10 cellular contexts compared by ENCODE assay signal in the genomic region with DNA sequence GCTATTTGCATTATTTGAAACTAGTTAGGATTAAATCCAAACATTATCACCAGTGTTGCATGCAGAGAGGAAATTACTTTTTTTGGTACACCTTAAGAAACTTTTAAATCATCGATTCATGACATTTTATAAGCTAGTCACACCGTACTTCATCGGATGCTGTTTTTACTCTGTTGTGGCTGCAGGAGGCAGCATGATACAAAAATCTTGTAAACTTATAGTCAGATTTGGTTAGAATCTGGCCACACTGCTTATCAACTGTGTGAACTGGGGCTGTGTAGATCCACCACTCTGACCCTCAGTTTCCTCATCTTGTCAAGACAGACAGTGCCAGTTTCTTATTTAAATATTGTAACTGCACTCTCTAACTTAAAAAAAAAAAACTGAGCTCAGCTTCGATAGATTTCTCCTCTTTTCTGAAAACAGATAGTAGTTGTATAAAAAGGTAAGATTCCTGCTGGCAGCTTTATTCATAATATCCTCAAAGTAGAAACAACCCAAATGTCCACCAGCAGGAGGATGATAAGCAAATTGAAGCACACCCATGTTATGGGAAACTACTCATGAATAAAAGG.
DNase-seq lines count a peak whose midpoint lies in the region; ATAC-seq and TF ChIP-seq lines count a peak whose summit lies in the region.
"Had no signal": no experiment of that assay in that cellular context is flagged by ENCODE, and none has a peak within 500 bp of the region (broad histone marks: within the 10 kb centered on the region; RNA-seq: fewer than 3 reads in every experiment).

No MANE protein-coding gene starts in this region.

- TF ChIP-seq CTCF in GM12872 (IDR thresholded peaks at IDR 0.05; ENCODE audit: insufficient read depth, low read depth, low read length) (peak; percentile 14; the same call in 1 of the 3 replicates), PC-3 (conservative IDR thresholded peaks at IDR 0.05; ENCODE audit: low read depth, low read length) (peak; percentile 86), fibroblast of lung (conservative IDR thresholded peaks at IDR 0.05 in 1 of 2, IDR thresholded peaks at IDR 0.05 in 1 of 2; ENCODE audit: low read depth in 1 of 2, low read length in 2 of 2) (peak; percentile 58 to 62)

- POLR2A ChIA-PET in PC-3 (lab: Charles Lee; ENCODE audit: unreplicated experiment), result no interaction called here

- no peaks in the 10 kb centered on the region for H3K9me2 ChIP-seq in PC-3 (replicated peaks; ENCODE audit: low read length)

- H3K36me3 ChIP-seq in PC-3 (ENCODE audit: low read depth, low read length) (no peaks in the 10 kb centered on the region), fibroblast of lung (ENCODE audit: control insufficient read depth, insufficient read depth, low read length) (no peaks in the 10 kb centered on the region)

- DNase-seq in PC-3 (peak; percentile 58), fibroblast of lung (ENCODE audit: low read depth in 2 of 2) (peak; percentile 29 to 54), pons (ENCODE audit: low spot score) (peak; percentile 50), KBM-7 (no peak), T-helper 9 cell (no peak), NCI-H2171 treated with DMSO at 0.1 percent for 48 hours (lab: John Stamatoyannopoulos, UW) (no peak)
- DNase-seq in stimulated activated naive CD4-positive, alpha-beta T cell (lab: John Stamatoyannopoulos, UW), result no peak
- DNase-seq: activated naive CD4-positive, alpha-beta T cell treated with anti-CD3 and anti-CD28 coated beads, Interleukin-2, amount 50 U/mL, for 16 hours; left colon had no signal

- H4K20me1 ChIP-seq in PC-3 (ENCODE audit: low read length), result no peaks in the 10 kb centered on the region
- no peaks in the 10 kb centered on the region for H4K20me1 ChIP-seq in fibroblast of lung (ENCODE audit: control insufficient read depth, extremely low read depth, insufficient read depth, low read length)

- H3K4me1 ChIP-seq in PC-3 (ENCODE audit: insufficient read depth, low read length) (no peaks in the 10 kb centered on the region), fibroblast of lung (ENCODE audit: control insufficient read depth, extremely low read depth, insufficient read depth, low read length) (no peaks in the 10 kb centered on the region)

- in situ Hi-C loops in KBM-7 (cut with MboI; ENCODE audit: low pct_unique_long_range_greater_than_20kb, low sequenced_read_pairs), result no loop called here

- no peaks in the 10 kb centered on the region for H3K27me3 ChIP-seq in PC-3 (ENCODE audit: low read length)
- no peaks in the 10 kb centered on the region for H3K27me3 ChIP-seq in fibroblast of lung (ENCODE audit: control insufficient read depth, insufficient read depth, low read length)

- H3K9me3 ChIP-seq in PC-3 (ENCODE audit: low read length) (no peaks in the 10 kb centered on the region), fibroblast of lung (ENCODE audit: control insufficient read depth, insufficient read depth, low read depth, low read length) (no peaks in the 10 kb centered on the region)

- BruUV-seq in PC-3 (replicated peaks; lab: Mats Ljungman, UMichigan), result no TSS peak

- H3K4me3 ChIP-seq in PC-3 (ENCODE audit: low read length) (no peak overlapping the region), fibroblast of lung (replicated peaks in 1 of 4; ENCODE audit: control extremely low read depth in 1 of 4, insufficient read depth in 1 of 4, low read depth in 3 of 4, low read length in 4 of 4) (no peak overlapping the region)

- H3K4me2 ChIP-seq in PC-3 (ENCODE audit: low read length) (no peak overlapping the region; the same call in 1 of the 2 replicates), fibroblast of lung (ENCODE audit: extremely low read depth, insufficient read depth, low read length) (no peak overlapping the region)

- H3K9ac ChIP-seq in PC-3 (ENCODE audit: low read length) (no peak overlapping the region), fibroblast of lung (ENCODE audit: insufficient read depth, low read length) (no peak overlapping the region)

- intact Hi-C loops in PC-3 (cut with micrococcal nuclease), result loop anchor here (1.0 to 10.0 kb wide), 3 partner anchors 51 to 401 kb away; no protein-coding TSS in a partner anchor

- no peak overlapping the region for H2AFZ ChIP-seq in PC-3 (ENCODE audit: low read length)
- H2AFZ ChIP-seq in fibroblast of lung (ENCODE audit: low read length), result no peak overlapping the region

- ATAC-seq in PC-3, result peak; percentile 82
- ATAC-seq: left colon had no signal

- no peaks in the 10 kb centered on the region for H3F3A ChIP-seq in PC-3 (ENCODE audit: low read length, unreplicated experiment)

- CTCF ChIA-PET in PC-3 (lab: Charles Lee), result interaction anchor here (0.6 to 1.6 kb wide), 7 partner anchors 46 to 236 kb away, joined by 3 to 37 read pairs (median 4); no protein-coding TSS in a partner anchor

- H3K79me2 ChIP-seq in PC-3 (ENCODE audit: low read length) (no peaks in the 10 kb centered on the region), fibroblast of lung (ENCODE audit: control insufficient read depth, insufficient read depth, low read length) (no peaks in the 10 kb centered on the region)

- H3K27ac ChIP-seq in PC-3 (ENCODE audit: low read length), result no peak overlapping the region
- no peak overlapping the region for H3K27ac ChIP-seq in fibroblast of lung (ENCODE audit: insufficient read depth, low read length)

Comparison
In these comparisons a context has a peak if more than half of its experiments do, and no peak if none do; other contexts are left out.
1. CTCF ChIP-seq: peak in every context shown above with its lines; median percentile 86 in PC-3; 60 in fibroblast of lung; 14 in GM12872.
2. DNase-seq: peak in PC-3 (single experiment), fibroblast of lung (2 of 2) and pons (single experiment); none in KBM-7 (single experiment), stimulated activated naive CD4-positive, alpha-beta T cell (0 of 6), T-helper 9 cell (single experiment) and NCI-H2171 treated with DMSO at 0.1 percent for 48 hours (single experiment).